Comparison of ENCODE assay signal across 14 cellular contexts in genomic region chr11:131217313-131218297, GRCh38.
DNase-seq lines count a peak whose midpoint lies in the region; ATAC-seq, FAIRE-seq and TF ChIP-seq lines count a peak whose summit lies in the region.
"Had no signal": no experiment of that assay in that cellular context is flagged by ENCODE, and none has a peak within 500 bp of the region (broad histone marks: within the 10 kb centered on the region; RNA-seq: fewer than 3 reads in every experiment).

No MANE protein-coding gene starts in this region.

- BruUV-seq in K562 (replicated peaks; lab: Mats Ljungman, UMichigan): no TSS peak

- H3K79me2 ChIP-seq in K562 (ENCODE audit: control insufficient read depth, insufficient read depth, low read length): no peaks in the 10 kb centered on the region

- H3K9me3 ChIP-seq in HUES48 (ENCODE audit: control insufficient read depth, insufficient read depth, low read length) (no peaks in the 10 kb centered on the region), K562 (replicated peaks; ENCODE audit: control insufficient read depth, insufficient read depth, low read depth, low read length) (no peaks in the 10 kb centered on the region)
- H3K9me3 ChIP-seq: stomach had no signal

- no peak for TF ChIP-seq EP300 in K562 (IDR thresholded peaks at IDR 0.05; ENCODE audit: low read length)

- TF ChIP-seq RAD21 in K562 (CRISPR knock-in tag; conservative IDR thresholded peaks at IDR 0.05 in 1 of 2, IDR thresholded peaks at IDR 0.05 in 1 of 2): 0 out of 4 replicates have a peak, but pooled peaks of 1 of the 2 experiments have one; percentile 5

- H4K20me1 ChIP-seq in K562 (replicated peaks; ENCODE audit: control insufficient read depth, insufficient read depth, low read length): no peaks in the 10 kb centered on the region

- no peak for FAIRE-seq in K562 (lab: Jason Lieb, UNC)
- FAIRE-seq: TTC549 had no signal

- in situ Hi-C loops in K562 (cut with MboI): no loop called here

- no peak overlapping the region for H3K4me2 ChIP-seq in K562 (ENCODE audit: insufficient read depth, low read length)

- POLR2A ChIA-PET in K562 (lab: Yijun Ruan, JAX): interaction anchor here (0.5 kb wide), 1 partner anchor 1469 kb away, joined by 3 read pairs; no protein-coding TSS in a partner anchor

- WGBS in K562 (ENCODE audit: insufficient coverage, low coverage, missing lambda C conversion rate): 0% methylated on average over 8 of the region's 8 CpGs

- H3K27me3 Mint-ChIP-seq in nephron (ENCODE audit: low read depth): peaks cover 24% of the 10 kb centered on the region

- no peaks in the 10 kb centered on the region for H3K9me3 Mint-ChIP-seq in nephron

- no peaks in the 10 kb centered on the region for H3K36me3 Mint-ChIP-seq in nephron (ENCODE audit: low read depth)

- H3K36me3 ChIP-seq in HUES48 (ENCODE audit: control insufficient read depth, insufficient read depth, low read length): no peaks in the 10 kb centered on the region
- no peaks in the 10 kb centered on the region for H3K36me3 ChIP-seq in K562 (ENCODE audit: control insufficient read depth, insufficient read depth, low read length)
- H3K36me3 ChIP-seq: stomach had no signal

- DNase-seq in EH (ENCODE audit: low read depth) (peak; percentile 29), K562 (ENCODE audit: extremely low read depth in 1 of 4, low spot score in 3 of 4) (no peak), DMS 273 treated with DMSO at 0.1 percent for 48 hours (lab: John Stamatoyannopoulos, UW) (no peak)
- DNase-seq: activated naive CD4-positive, alpha-beta T cell treated with anti-CD3 and anti-CD28 coated beads for 36 hours; GF-D8; NCI-H2171; stimulated activated CD4-positive, alpha-beta T cell treated with anti-CD3 and anti-CD28 coated beads, Interleukin-12 subunit alpha, Interleukin-12 subunit beta, amount 100 ng/mL, for 4 hours; stomach had no signal

- no peaks in the 10 kb centered on the region for H3K27me3 ChIP-seq in HUES48 (ENCODE audit: control insufficient read depth, insufficient read depth, low read length)
- H3K27me3 ChIP-seq in K562 (ENCODE audit: control insufficient read depth in 2 of 2, insufficient read depth in 2 of 2, low read length in 2 of 2): no peaks in the 10 kb centered on the region

- no peak for ATAC-seq in K562
- no peak for ATAC-seq in GM21390 (IDR thresholded peaks at IDR 0.05; ENCODE audit: unreplicated experiment)
- no peak for ATAC-seq in HG03469 (IDR thresholded peaks at IDR 0.05; ENCODE audit: unreplicated experiment)
- ATAC-seq in HG02840 (IDR thresholded peaks at IDR 0.05; ENCODE audit: low FRiP score, unreplicated experiment): no peak

- no peak for TF ChIP-seq POLR2A in K562 (conservative IDR thresholded peaks at IDR 0.05)

- H3K4me1 ChIP-seq in HUES48 (ENCODE audit: control insufficient read depth, insufficient read depth, low read length): peaks cover 40% of the 10 kb centered on the region
- H3K4me1 ChIP-seq in K562 (replicated peaks in 1 of 2; ENCODE audit: control insufficient read depth in 2 of 2, insufficient read depth in 2 of 2, low read length in 2 of 2): no peaks in the 10 kb centered on the region
- H3K4me1 ChIP-seq: stomach had no signal

- H2AFZ ChIP-seq in K562 (ENCODE audit: low read depth, low read length): no peak overlapping the region

- peaks cover 5% of the 10 kb centered on the region for H3K4me1 Mint-ChIP-seq in nephron

- no peak overlapping the region for H3K27ac Mint-ChIP-seq in nephron
- H3K27ac Mint-ChIP-seq: activated naive CD4-positive, alpha-beta T cell treated with anti-CD3 and anti-CD28 coated beads for 36 hours had no signal

- no peaks in the 10 kb centered on the region for H3K9me1 ChIP-seq in K562 (ENCODE audit: control insufficient read depth, insufficient read depth, low read length)

- H3K4me3 Mint-ChIP-seq in nephron: no peak overlapping the region
- H3K4me3 Mint-ChIP-seq: activated naive CD4-positive, alpha-beta T cell treated with anti-CD3 and anti-CD28 coated beads for 36 hours had no signal

- H3K27ac ChIP-seq in HUES48 (ENCODE audit: low read depth, low read length) (peak overlapping the region; percentile 42), K562 (ENCODE audit: extremely low read depth, low read depth, low read length) (no peak overlapping the region)
- H3K27ac ChIP-seq: stomach had no signal

- no peak overlapping the region for H3K4me3 ChIP-seq in HUES48 (ENCODE audit: low read depth, low read length)
- H3K4me3 ChIP-seq in K562: no peak overlapping the region
- H3K4me3 ChIP-seq: stomach had no signal

- intact Hi-C loops in K562 (cut with micrococcal nuclease): no loop called here

- H3K9ac ChIP-seq in HUES48 (ENCODE audit: low read depth, low read length) (no peak overlapping the region), K562 (ENCODE audit: insufficient read depth in 1 of 2, low read depth in 2 of 2, low read length in 2 of 2) (no peak overlapping the region)

- TF ChIP-seq CTCF in K562 (IDR thresholded peaks at IDR 0.05 in 2 of 3, conservative IDR thresholded peaks at IDR 0.05 in 1 of 3; ENCODE audit: insufficient read depth in 2 of 3, low read depth in 1 of 3, low read length in 3 of 3) (peak in 2 of 3 experiments; percentile 18 to 19; a peak in 1 of 6 replicates), nephron (IDR thresholded peaks at IDR 0.05; ENCODE audit: unreplicated experiment in 3 of 3) (peak in 2 of 3 experiments; percentile 26 to 33)

- CTCF ChIA-PET in K562 (lab: Yijun Ruan, JAX; ENCODE audit: low intra/inter-chr PET ratio): interaction anchor here (0.6 kb wide), 1 partner anchor 199 kb away, joined by 3 read pairs; no protein-coding TSS in a partner anchor

TF ChIP-seq in K562, 482 proteins besides CTCF, POLR2A, EP300 and RAD21 (continues in another document):
- TF ChIP-seq REST (CRISPR knock-in tag; IDR thresholded peaks at IDR 0.05; ENCODE audit: low read depth) (no peak), ZNF830 (CRISPR knock-in tag; IDR thresholded peaks at IDR 0.05) (no peak), NFE2L1 (tag; IDR thresholded peaks at IDR 0.05; ENCODE audit: borderline replicate concordance, low read depth) (no peak), RHOXF2B (CRISPR knock-in tag; conservative IDR thresholded peaks at IDR 0.05) (no peak), E2F4 (CRISPR knock-in tag; IDR thresholded peaks at IDR 0.05; ENCODE audit: low read depth) (no peak), U2AF2 (optimal IDR thresholded peaks at IDR 0.05; ENCODE audit: low read depth, low read length) (no peak), PML (IDR thresholded peaks at IDR 0.05; ENCODE audit: low read length) (no peak), BDP1 (IDR thresholded peaks at IDR 0.05; ENCODE audit: insufficient read depth, insufficient read length) (no peak), KLF16 (IDR thresholded peaks at IDR 0.05) (no peak), DEAF1 (CRISPR knock-in tag; IDR thresholded peaks at IDR 0.05) (no peak)
